Comparison of ENCODE assay signal across 8 cellular contexts in the genomic region with DNA sequence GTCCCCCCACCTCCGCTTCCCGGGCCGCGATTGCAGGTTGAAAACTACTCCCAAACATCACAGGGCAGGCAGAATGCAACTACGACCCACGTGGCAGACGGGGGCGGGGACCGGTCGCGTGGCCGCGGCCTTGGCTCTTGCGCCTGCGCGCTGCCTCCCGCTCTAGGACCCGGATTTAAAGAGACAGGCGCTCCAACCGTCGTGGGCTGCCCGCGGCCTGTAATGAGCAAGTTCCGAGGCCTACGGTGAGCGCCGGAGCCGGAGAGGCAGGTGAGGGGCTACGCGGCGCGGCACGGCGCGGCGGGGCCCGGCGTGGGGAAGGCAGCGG.
DNase-seq lines count a peak whose midpoint lies in the region; ATAC-seq and TF ChIP-seq lines count a peak whose summit lies in the region.

Gene LIG3, plus strand, starts transcription at position 160 of the 328 bp plus-strand sequence. CDS start 2,494 bp downstream, outside the sequence.

- peak within 1 kb of the TSS; percentile 74 for H3K4me3 ChIP-seq in AG09309 (ENCODE audit: control insufficient read depth, low read depth, low read length)

- peak; percentile 66 for ATAC-seq in GM19035 (IDR thresholded peaks at IDR 0.05; ENCODE audit: unreplicated experiment)
- peak; percentile 81 for ATAC-seq in HG03342 (IDR thresholded peaks at IDR 0.05; ENCODE audit: unreplicated experiment)

- DNase-seq in AG09309 (ENCODE audit: low read depth) (peak; percentile 66), NCI-H446 (lab: John Stamatoyannopoulos, UW) (peak; percentile 67 to 92), iris pigment epithelial cell (ENCODE audit: low read depth) (peak; percentile 93)
- peak; percentile 84 for DNase-seq in activated CD4-positive, CD25-positive, alpha-beta regulatory T cell treated with anti-CD3 and anti-CD28 coated beads, Interleukin-2, amount 50 U/mL, for 16 hours (ENCODE audit: low read depth, low spot score)
- DNase-seq in central memory CD4-positive, alpha-beta T cell, result peak; percentile 92
- DNase-seq in stimulated activated CD4-positive, alpha-beta T cell treated with anti-CD3 and anti-CD28 coated beads, Interleukin-12 subunit alpha, Interleukin-12 subunit beta, amount 100 ng/mL, for 24 hours (ENCODE audit: low read depth in 2 of 2), result peak; percentile 87 to 95

- TF ChIP-seq CTCF in AG09309 (IDR thresholded peaks at IDR 0.05; ENCODE audit: control insufficient read depth, insufficient read depth, low read depth, low read length, missing control alignments), result no peak

Comparison
In these comparisons a context has a peak if more than half of its experiments do, and no peak if none do; other contexts are left out.
1. Peak in every context shown above with its lines: DNase-seq, ATAC-seq and H3K4me3 ChIP-seq.